In the genomic region with DNA sequence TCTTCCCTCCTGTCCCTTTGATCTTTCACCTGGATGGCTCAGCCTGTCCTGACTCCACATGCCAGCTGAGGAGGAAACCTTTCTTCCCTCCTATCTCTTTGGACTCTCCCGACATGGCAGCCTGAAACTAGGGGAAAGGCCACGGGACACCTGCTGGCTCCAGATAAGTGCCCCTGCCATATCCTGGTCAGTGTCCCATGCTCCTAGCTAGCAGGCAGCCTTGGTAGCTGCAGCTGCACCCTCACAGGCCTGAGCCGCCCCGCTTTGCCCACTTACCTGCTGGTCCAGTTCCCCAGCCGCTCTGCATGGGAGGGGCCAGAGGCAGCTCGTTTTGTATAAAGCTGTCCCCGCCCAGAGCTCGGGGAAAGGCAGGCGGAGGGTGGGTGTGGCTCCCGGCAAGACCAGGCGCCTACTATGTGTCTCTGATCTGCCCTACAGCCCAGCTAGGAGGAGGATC, we compare ENCODE assay signal across 25 cellular contexts. TPM values are rescaled to one million over a fixed set of nuclear protein-coding genes. Genes with fewer than 3 reads are reported as not detected.
A peak's percentile ranks its signal among the peaks of the same experiment; 100 is the strongest.
DNase-seq lines count a peak whose midpoint lies in the region; ATAC-seq, FAIRE-seq and TF ChIP-seq lines count a peak whose summit lies in the region.
"Had no signal": no experiment of that assay in that cellular context is flagged by ENCODE, and none has a peak within 500 bp of the region (broad histone marks: within the 10 kb centered on the region; RNA-seq: fewer than 3 reads in every experiment).

No MANE protein-coding gene starts in this region.

- FAIRE-seq in K562 (lab: Jason Lieb, UNC), result no peak
- FAIRE-seq: A204.1 had no signal

- POLR2A ChIA-PET in K562 (lab: Yijun Ruan, JAX), result interaction anchor here (0.5 to 0.6 kb wide), 3 partner anchors 67 to 673 kb away, joined by 3 read pairs; no protein-coding TSS in a partner anchor

- in situ Hi-C loops in T47D (cut with HindIII; ENCODE audit: low pct_unique_long_range_greater_than_20kb, low sequenced_read_pairs), result no loop called here
- in situ Hi-C loops in K562 (cut with MboI), result no loop called here

- no peaks in the 10 kb centered on the region for H3K36me3 ChIP-seq in breast epithelium
- H3K36me3 ChIP-seq in K562 (ENCODE audit: control insufficient read depth, insufficient read depth, low read length), result no peaks in the 10 kb centered on the region
- no peaks in the 10 kb centered on the region for H3K36me3 ChIP-seq in iPS-20b (ENCODE audit: insufficient read depth, low read depth, low read length)
- H3K36me3 ChIP-seq: uterus had no signal

- H3K4me1 ChIP-seq in breast epithelium, result no peaks in the 10 kb centered on the region
- H3K4me1 ChIP-seq in K562 (replicated peaks in 1 of 2; ENCODE audit: control insufficient read depth in 2 of 2, insufficient read depth in 2 of 2, low read length in 2 of 2), result peaks cover 13 to 23% of the 10 kb centered on the region in 2 experiments
- peaks cover 11% of the 10 kb centered on the region for H3K4me1 ChIP-seq in iPS-20b (ENCODE audit: insufficient read depth, low read length)
- H3K4me1 ChIP-seq: uterus had no signal

- H3K36me3 Mint-ChIP-seq in type B pancreatic cell, result no peaks in the 10 kb centered on the region
- H3K36me3 Mint-ChIP-seq: CD14-positive monocyte; natural killer cell; stimulated activated naive B cell treated with anti-CD40 and anti-IgM and Interleukin-4, amounts not matched to agents 10 μg/mL and 1 μg/mL and 100 μg/mL, for 72 hours had no signal

- no peak for TF ChIP-seq EP300 in K562 (IDR thresholded peaks at IDR 0.05; ENCODE audit: low read length)

- peak; percentile 91 for ATAC-seq in K562
- ATAC-seq: natural killer cell; PC-3; stimulated activated naive B cell treated with anti-CD40 and anti-IgM and Interleukin-4, amounts not matched to agents 10 μg/mL and 1 μg/mL and 100 μg/mL, for 72 hours had no signal

- no peaks in the 10 kb centered on the region for H3K79me2 ChIP-seq in K562 (ENCODE audit: control insufficient read depth, insufficient read depth, low read length)

- H3K9me3 ChIP-seq in breast epithelium, result no peaks in the 10 kb centered on the region
- no peaks in the 10 kb centered on the region for H3K9me3 ChIP-seq in K562 (replicated peaks; ENCODE audit: control insufficient read depth, insufficient read depth, low read depth, low read length)
- no peaks in the 10 kb centered on the region for H3K9me3 ChIP-seq in iPS-20b (ENCODE audit: insufficient read depth, low read depth, low read length)
- H3K9me3 ChIP-seq: uterus had no signal

- intact Hi-C loops in breast epithelium (cut with DNase I; ENCODE audit: low total_unique reads) (no loop called here), K562 (cut with micrococcal nuclease) (no loop called here)

- H3K27ac Mint-ChIP-seq in type B pancreatic cell, result peak overlapping the region; percentile 39
- H3K27ac Mint-ChIP-seq: activated B cell treated with CpG ODN at 0.5 μM for 24 hours; CD14-positive monocyte; natural killer cell; progenitor cell of endocrine pancreas; stimulated activated naive B cell treated with anti-CD40 and anti-IgM and Interleukin-4, amounts not matched to agents 10 μg/mL and 1 μg/mL and 100 μg/mL, for 72 hours had no signal

- H3K9me3 Mint-ChIP-seq in type B pancreatic cell, result peaks cover 4% of the 10 kb centered on the region
- H3K9me3 Mint-ChIP-seq: natural killer cell; stimulated activated naive B cell treated with anti-CD40 and anti-IgM and Interleukin-4, amounts not matched to agents 10 μg/mL and 1 μg/mL and 100 μg/mL, for 72 hours had no signal

- H3K9ac ChIP-seq in K562 (ENCODE audit: insufficient read depth in 1 of 2, low read depth in 2 of 2, low read length in 2 of 2) (peak overlapping the region in 1 of 2 experiments; percentile 83; a peak in 1 of 4 replicates), iPS-20b (ENCODE audit: low read depth, low read length) (peak overlapping the region; percentile 9; the same call in 1 of the 2 replicates)

- H4K20me1 ChIP-seq in K562 (replicated peaks; ENCODE audit: control insufficient read depth, insufficient read depth, low read length), result no peaks in the 10 kb centered on the region

- no TSS peak for BruUV-seq in K562 (replicated peaks; lab: Mats Ljungman, UMichigan)

- peak overlapping the region; percentile 36 for H3K4me3 Mint-ChIP-seq in type B pancreatic cell
- H3K4me3 Mint-ChIP-seq: activated B cell treated with CpG ODN at 0.5 μM for 24 hours; CD14-positive monocyte; natural killer cell; stimulated activated naive B cell treated with anti-CD40 and anti-IgM and Interleukin-4, amounts not matched to agents 10 μg/mL and 1 μg/mL and 100 μg/mL, for 72 hours had no signal

- H2AFZ ChIP-seq in K562 (ENCODE audit: low read depth, low read length), result peak overlapping the region; percentile 69

- peak overlapping the region; percentile 66 for H3K4me2 ChIP-seq in K562 (ENCODE audit: insufficient read depth, low read length)

- H3K4me1 Mint-ChIP-seq in type B pancreatic cell (ENCODE audit: unreplicated experiment), result peaks cover 18% of the 10 kb centered on the region
- H3K4me1 Mint-ChIP-seq: activated B cell treated with CpG ODN at 0.5 μM for 24 hours; CD14-positive monocyte; natural killer cell; stimulated activated naive B cell treated with anti-CD40 and anti-IgM and Interleukin-4, amounts not matched to agents 10 μg/mL and 1 μg/mL and 100 μg/mL, for 72 hours had no signal

- H3K27ac ChIP-seq in breast epithelium (peak overlapping the region in 1 of 2 donors; percentile 12), K562 (ENCODE audit: extremely low read depth, low read depth, low read length) (no peak overlapping the region), iPS-20b (ENCODE audit: low read length) (no peak overlapping the region)
- H3K27ac ChIP-seq: uterus had no signal

- CTCF ChIA-PET in K562 (lab: Yijun Ruan, JAX; ENCODE audit: low intra/inter-chr PET ratio), result no interaction called here

- H3K27me3 Mint-ChIP-seq in type B pancreatic cell, result no peaks in the 10 kb centered on the region

- H3K4me3 ChIP-seq in breast epithelium, result no peak overlapping the region
- no peak overlapping the region for H3K4me3 ChIP-seq in K562
- peak overlapping the region; percentile 51 for H3K4me3 ChIP-seq in iPS-20b (ENCODE audit: low read length)
- H3K4me3 ChIP-seq: uterus had no signal

- TF ChIP-seq CTCF in breast epithelium (IDR thresholded peaks at IDR 0.05) (no peak), K562 (IDR thresholded peaks at IDR 0.05 in 2 of 3, conservative IDR thresholded peaks at IDR 0.05 in 1 of 3; ENCODE audit: insufficient read depth in 2 of 3, low read depth in 1 of 3, low read length in 3 of 3) (no peak), type B pancreatic cell (conservative IDR thresholded peaks at IDR 0.05) (no peak)

- peaks cover 0 to 3% of the 10 kb centered on the region in 2 donors for H3K27me3 ChIP-seq in breast epithelium
- no peaks in the 10 kb centered on the region for H3K27me3 ChIP-seq in K562 (ENCODE audit: control insufficient read depth in 2 of 2, insufficient read depth in 2 of 2, low read length in 2 of 2)
- no peaks in the 10 kb centered on the region for H3K27me3 ChIP-seq in iPS-20b (ENCODE audit: insufficient read depth, low read length)
- H3K27me3 ChIP-seq: uterus had no signal

- TF ChIP-seq POLR2A in breast epithelium (IDR thresholded peaks at IDR 0.05) (no peak), K562 (conservative IDR thresholded peaks at IDR 0.05) (no peak)

- 8% methylated on average over 11 of the region's 11 CpGs for WGBS in K562 (ENCODE audit: insufficient coverage, low coverage, missing lambda C conversion rate)

- DNase-seq in T47D (ENCODE audit: low read depth in 1 of 2, low spot score in 1 of 2) (peak; percentile 58 to 91), breast epithelium (ENCODE audit: low spot score in 2 of 2) (no peak), K562 (ENCODE audit: extremely low read depth in 1 of 4, low spot score in 3 of 4) (peak; percentile 39 to 64 (median 57)), type B pancreatic cell (ENCODE audit: extremely low spot score, unreplicated experiment) (no peak), glomerular visceral epithelial cell (ENCODE audit: extremely low spot score) (no peak), amniotic stem cell (lab: John Stamatoyannopoulos, UW) (no peak), NOMO-1 (lab: John Stamatoyannopoulos, UW; ENCODE audit: unreplicated experiment in 2 of 2) (no peak)
- DNase-seq: activated B cell treated with CpG ODN at 0.5 μM for 24 hours; activated CD8-positive, alpha-beta memory T cell treated with anti-CD3 and anti-CD28 coated beads for 24 hours; caudate nucleus; DMS79 treated with DMSO at 0.1 percent for 48 hours; effector CD8-positive, alpha-beta T cell; Kasumi-1; mammary epithelial cell; natural killer cell; NCI-H1417 treated with DMSO at 0.1 percent for 48 hours; NCI-H510A treated with DMSO at 0.1 percent for 48 hours; PC-3; stimulated activated CD4-positive, alpha-beta T cell treated with anti-CD3 and anti-CD28 coated beads, Interleukin-12 subunit alpha, Interleukin-12 subunit beta, amount 100 ng/mL, for 4 hours; stimulated activated naive B cell treated with anti-CD40 and anti-IgM and Interleukin-4, amounts not matched to agents 10 μg/mL and 1 μg/mL and 100 μg/mL, for 72 hours; uterus had no signal

- TF ChIP-seq RAD21 in K562 (CRISPR knock-in tag; conservative IDR thresholded peaks at IDR 0.05 in 1 of 2, IDR thresholded peaks at IDR 0.05 in 1 of 2), result no peak

- no peaks in the 10 kb centered on the region for H3K9me1 ChIP-seq in K562 (ENCODE audit: control insufficient read depth, insufficient read depth, low read length)

RNA-seq across cellular contexts. Expression of a gene that starts 7.4 kb away (rescaled TPM):
- total RNA-seq in breast epithelium, result 1 to 10 TPM in 2 of 3 donors, under 1 TPM in 1; 0.16 to 7.2 (median 4.1) TPM
- total RNA-seq in K562 (2011; cell fraction: chromatin; rRNA removed; ENCODE audit: low replicate concordance), result 0.30 and 0.76 TPM in 2 replicates
- total RNA-seq in K562 (2011; cell fraction: nucleolus; rRNA removed), result 0.83 and 0.92 TPM in 2 replicates
- 0.53 and 0.81 TPM in 2 replicates for total RNA-seq in K562 (2011; cell fraction: nucleoplasm; rRNA removed)
- 0.09 and 0.16 TPM in 2 replicates for total RNA-seq in K562 (2014; rRNA removed)
- total RNA-seq in K562 (2014; rRNA removed; fragmentation: Illumina TruSeq; extraction: Trizol), result 0.13 and 0.25 TPM in 2 replicates
- total RNA-seq in K562 (2015; rRNA removed; fragmentation: Illumina TruSeq; extraction: Trizol), result 0.11 and 0.19 TPM in 2 replicates
- 0.60 and 0.69 TPM in 2 replicates for total RNA-seq in K562 (2021)
- polyA plus RNA-seq in K562 (2011; rRNA removed), result 0.10 and 1.0 TPM in 2 replicates
- 0.42 and 0.81 TPM in 2 replicates for polyA plus RNA-seq in K562 (2011; cell fraction: cytosol; rRNA removed)
- polyA plus RNA-seq in K562 (2011; cell fraction: nucleus; rRNA removed), result 0.44 and 0.51 TPM in 2 replicates
- 0.49 and 0.79 TPM in 2 replicates for polyA plus RNA-seq in K562 (2012)
- polyA plus RNA-seq in K562 (2014; fragmentation: Illumina TruSeq; extraction: Trizol), result 0.37 and 0.44 TPM in 2 replicates
- polyA plus RNA-seq in K562 (2014; fragmentation: Nextera tagmentation; extraction: Ambion mirVana), result under 1 TPM; 0.06 to 0.07 TPM
- polyA plus RNA-seq in K562 (2014; rRNA removed), result 0.16 and 0.20 TPM in 2 replicates
- polyA minus RNA-seq in K562 (2011; rRNA and poly(A)+ RNA removed), result 0.39 TPM in 1 of 2 replicates, not detected in the other
- polyA minus RNA-seq in K562 (2011; cell fraction: cytosol; rRNA and poly(A)+ RNA removed), result 1.5 TPM in 1 of 2 replicates, not detected in the other
- polyA minus RNA-seq in K562 (2011; cell fraction: nucleus; rRNA and poly(A)+ RNA removed), result 0.13 and 0.89 TPM in 2 replicates
- total RNA-seq in type B pancreatic cell (ENCODE audit: low replicate concordance), result 1.3 and 2.1 TPM in 2 replicates
- total RNA-seq: activated B cell treated with CpG ODN at 0.5 μM for 24 hours, mammary epithelial cell, natural killer cell had no signal
- polyA plus RNA-seq: CD14-positive monocyte had no signal

RNA-seq across cellular contexts. Expression of a gene that starts 57.8 kb away (rescaled TPM):
- total RNA-seq in breast epithelium, result 10 to 100 TPM in 1 of 3 donors, 1 to 10 TPM in 2; 4.0 to 18.9 (median 8.2) TPM
- total RNA-seq in K562 (2011; cell fraction: chromatin; rRNA removed; ENCODE audit: low replicate concordance), result 5.9 and 9.9 TPM in 2 replicates
- total RNA-seq in K562 (2011; cell fraction: nucleolus; rRNA removed), result 7.8 and 8.4 TPM in 2 replicates
- 4.7 and 6.6 TPM in 2 replicates for total RNA-seq in K562 (2011; cell fraction: nucleoplasm; rRNA removed)
- 7.3 and 8.5 TPM in 2 replicates for total RNA-seq in K562 (2014; rRNA removed)
- 2.0 and 2.2 TPM in 2 replicates for total RNA-seq in K562 (2014; rRNA removed; fragmentation: Illumina TruSeq; extraction: Trizol)
- total RNA-seq in K562 (2015; rRNA removed; fragmentation: Illumina TruSeq; extraction: Trizol), result 3.3 and 4.1 TPM in 2 replicates
- 15.5 and 15.7 TPM in 2 replicates for total RNA-seq in K562 (2021)
- 3.6 and 10.0 TPM in 2 replicates for polyA plus RNA-seq in K562 (2011; rRNA removed)
- polyA plus RNA-seq in K562 (2011; cell fraction: cytosol; rRNA removed), result 9.4 and 16.0 TPM in 2 replicates
- 9.5 and 9.7 TPM in 2 replicates for polyA plus RNA-seq in K562 (2011; cell fraction: nucleus; rRNA removed)
- 7.9 and 9.5 TPM in 2 replicates for polyA plus RNA-seq in K562 (2012)
- polyA plus RNA-seq in K562 (2014; fragmentation: Illumina TruSeq; extraction: Trizol), result 6.0 and 8.2 TPM in 2 replicates
- polyA plus RNA-seq in K562 (2014; fragmentation: Nextera tagmentation; extraction: Ambion mirVana), result under 1 TPM; 0.73 to 0.93 TPM
- polyA plus RNA-seq in K562 (2014; rRNA removed), result 9.4 and 11.4 TPM in 2 replicates
- 2.6 and 4.1 TPM in 2 replicates for polyA minus RNA-seq in K562 (2011; rRNA and poly(A)+ RNA removed)
- polyA minus RNA-seq in K562 (2011; cell fraction: cytosol; rRNA and poly(A)+ RNA removed), result 3.7 and 8.8 TPM in 2 replicates
- polyA minus RNA-seq in K562 (2011; cell fraction: nucleus; rRNA and poly(A)+ RNA removed), result 2.4 and 4.6 TPM in 2 replicates
- 14.3 and 26.7 TPM in 2 replicates for total RNA-seq in type B pancreatic cell (ENCODE audit: low replicate concordance)

Comparison
In these comparisons a context has a peak if more than half of its experiments do, and no peak if none do; other contexts are left out.
1. DNase-seq: peak in T47D (2 of 2) and K562 (4 of 4); none in breast epithelium (0 of 2), type B pancreatic cell (single experiment), glomerular visceral epithelial cell (single experiment), amniotic stem cell (single experiment) and NOMO-1 (0 of 2).